ENCODE assay signal across 23 cellular contexts in genomic region chr21:45436371-45437040, GRCh38. TPM values are rescaled to one million over a fixed set of nuclear protein-coding genes. Genes with fewer than 3 reads are reported as not detected.
A peak's percentile ranks its signal among the peaks of the same experiment; 100 is the strongest.
DNase-seq lines count a peak whose midpoint lies in the region; ATAC-seq, FAIRE-seq and TF ChIP-seq lines count a peak whose summit lies in the region.
"Had no signal": no experiment of that assay in that cellular context is flagged by ENCODE, and none has a peak within 500 bp of the region (broad histone marks: within the 10 kb centered on the region; RNA-seq: fewer than 3 reads in every experiment).

No MANE protein-coding gene starts in this region.

- H3K9me3 ChIP-seq in CD4-positive, CD25-positive, alpha-beta regulatory T cell (ENCODE audit: control insufficient read depth in 2 of 2, low read length in 2 of 2) = no peaks in the 10 kb centered on the region
- H3K9me3 ChIP-seq in H1 (ENCODE audit: insufficient read depth in 2 of 2, low read depth in 1 of 2, low read length in 1 of 2) = no peaks in the 10 kb centered on the region
- H3K9me3 ChIP-seq: pancreas, SJCRH30, suprapubic skin had no signal

- H3K23me2 ChIP-seq in H1 (ENCODE audit: low read depth, low read length) = peaks cover 11% of the 10 kb centered on the region

- peak overlapping the region; percentile 87 for H2AK5ac ChIP-seq in H1 (ENCODE audit: low read depth, low read length)

- H3K23ac ChIP-seq in H1 (ENCODE audit: insufficient read length) = no peak overlapping the region

- no peak overlapping the region; the same call in 1 of the 2 replicates for H3K18ac ChIP-seq in H1 (ENCODE audit: extremely low read depth, low read length)

- no peak overlapping the region for H3K9ac ChIP-seq in H1 (replicated peaks in 1 of 4; ENCODE audit: extremely low read depth in 1 of 4, low read depth in 3 of 4, low read length in 3 of 4)

- H3K79me2 ChIP-seq in H1 (ENCODE audit: control insufficient read depth in 1 of 2, insufficient read depth in 2 of 2, low read length in 2 of 2) = peaks cover 5 to 93% of the 10 kb centered on the region in 2 experiments; a peak in 3 of 4 replicates

- no peak for FAIRE-seq in H1 (lab: Jason Lieb, UNC)
- FAIRE-seq: GM12878, pancreas had no signal

- H3K4me1 Mint-ChIP-seq in CD4-positive, CD25-positive, alpha-beta regulatory T cell = peaks cover 0 to 11% (median 0%) of the 10 kb centered on the region in 4 donors
- H3K4me1 Mint-ChIP-seq in stimulated activated effector memory CD8-positive, alpha-beta T cell treated with anti-CD3 and anti-CD28 coated beads, Interleukin-12 subunit alpha, Interleukin-12 subunit beta, amount 100 ng/mL, for 72 hours = no peaks in the 10 kb centered on the region

- no peaks in the 10 kb centered on the region for H3K27me3 ChIP-seq in CD4-positive, CD25-positive, alpha-beta regulatory T cell (ENCODE audit: control insufficient read depth, insufficient read depth, low read length)
- no peaks in the 10 kb centered on the region for H3K27me3 ChIP-seq in H1 (replicated peaks in 1 of 4; ENCODE audit: control insufficient read depth in 3 of 4, extremely low read depth in 1 of 4, insufficient read depth in 3 of 4, low read length in 3 of 4)
- H3K27me3 ChIP-seq: pancreas, SJCRH30, suprapubic skin had no signal

- H3K27ac ChIP-seq in CD4-positive, CD25-positive, alpha-beta regulatory T cell (ENCODE audit: insufficient read depth, low read length, poor library complexity, severe bottlenecking) = no peak overlapping the region
- 0 out of 2 replicates have a peak overlapping the region, but pooled peaks have one; percentile 35 for H3K27ac ChIP-seq in H1 (ENCODE audit: low read depth, low read length)
- H3K27ac ChIP-seq: pancreas, PC-9, SJCRH30, suprapubic skin had no signal

- peaks cover 8% of the 10 kb centered on the region for H3K27me3 Mint-ChIP-seq in CD4-positive, CD25-positive, alpha-beta regulatory T cell
- H3K27me3 Mint-ChIP-seq: activated CD4-positive, alpha-beta T cell treated with anti-CD3 and anti-CD28 coated beads for 36 hours had no signal

- TF ChIP-seq EP300 in H1 (IDR thresholded peaks at IDR 0.05; ENCODE audit: borderline replicate concordance in 1 of 2, low read depth in 2 of 2, low read length in 2 of 2) = no peak

- H3K56ac ChIP-seq in H1 (replicated peaks; ENCODE audit: insufficient read length, low read depth, low read length) = no peak overlapping the region

- H3K4me3 Mint-ChIP-seq in CD4-positive, CD25-positive, alpha-beta regulatory T cell = peak overlapping the region in 2 of 4 donors; percentile 16 to 32
- H3K4me3 Mint-ChIP-seq in stimulated activated effector memory CD8-positive, alpha-beta T cell treated with anti-CD3 and anti-CD28 coated beads, Interleukin-12 subunit alpha, Interleukin-12 subunit beta, amount 100 ng/mL, for 72 hours = no peak overlapping the region
- H3K4me3 Mint-ChIP-seq: activated CD4-positive, alpha-beta T cell treated with anti-CD3 and anti-CD28 coated beads for 36 hours; activated naive CD4-positive, alpha-beta T cell treated with anti-CD3 and anti-CD28 coated beads for 36 hours; activated T-cell treated with anti-CD3 and anti-CD28 coated beads, Interleukin-2, amount 50 U/mL, for 72 hours; T-cell had no signal

- no peak overlapping the region for H3K4me2 ChIP-seq in H1 (ENCODE audit: insufficient read depth in 1 of 2, low read depth in 2 of 2, low read length in 2 of 2)
- H3K4me2 ChIP-seq: PC-9 had no signal

- peak overlapping the region; percentile 85 for H2BK5ac ChIP-seq in H1 (ENCODE audit: low read depth, low read length)

- CTCF ChIA-PET in H1 (lab: Charles Lee; ENCODE audit: partially characterized antibody) = interaction anchor here (0.7 to 2.6 kb wide), 14 partner anchors 13 to 226 kb away, joined by 3 to 13 read pairs (median 3); no protein-coding TSS in a partner anchor

- no peak for TF ChIP-seq CTCF in H1 (IDR thresholded peaks at IDR 0.05; ENCODE audit: control extremely low read depth in 1 of 3, insufficient read depth in 1 of 3, low read depth in 1 of 3, low read length in 3 of 3)

- peaks cover 12 to 51% of the 10 kb centered on the region in 2 experiments for H4K20me1 ChIP-seq in H1 (replicated peaks in 1 of 2; ENCODE audit: control insufficient read depth in 1 of 2, insufficient read depth in 2 of 2, low read length in 2 of 2)

- H3K4me1 ChIP-seq in CD4-positive, CD25-positive, alpha-beta regulatory T cell (ENCODE audit: control insufficient read depth, insufficient read depth, low read length, poor library complexity, severe bottlenecking) = peaks cover 7% of the 10 kb centered on the region
- H3K4me1 ChIP-seq in H1 (replicated peaks in 1 of 4; ENCODE audit: control insufficient read depth in 3 of 4, insufficient read depth in 4 of 4, low read length in 3 of 4) = peaks cover 0 to 21% (median 15%) of the 10 kb centered on the region in 4 experiments; a peak in 6 of 7 replicates

- H2BK15ac ChIP-seq in H1 (ENCODE audit: low read length) = peak overlapping the region; percentile 99; the same call in 1 of the 2 replicates

- H2AFZ ChIP-seq in H1 (ENCODE audit: low read length) = no peak overlapping the region
- H2AFZ ChIP-seq: PC-9 had no signal

- no peak overlapping the region for H3K14ac ChIP-seq in H1 (ENCODE audit: insufficient read length)

- TF ChIP-seq POLR2A in H1 (IDR thresholded peaks at IDR 0.05; ENCODE audit: control extremely low read depth in 1 of 2, low read depth in 2 of 2, low read length in 2 of 2) (no peak), GM18505 (IDR thresholded peaks at IDR 0.05; ENCODE audit: borderline replicate concordance, extremely low read depth, insufficient read depth, insufficient read length) (no peak)

- no peak overlapping the region for H4K5ac ChIP-seq in H1 (ENCODE audit: insufficient read length, low read depth, low read length)

- H3K36me3 Mint-ChIP-seq in CD4-positive, CD25-positive, alpha-beta regulatory T cell = no peaks in the 10 kb centered on the region
- no peaks in the 10 kb centered on the region for H3K36me3 Mint-ChIP-seq in stimulated activated effector memory CD8-positive, alpha-beta T cell treated with anti-CD3 and anti-CD28 coated beads, Interleukin-12 subunit alpha, Interleukin-12 subunit beta, amount 100 ng/mL, for 72 hours
- H3K36me3 Mint-ChIP-seq: naive thymus-derived CD8-positive, alpha-beta T cell; T-cell had no signal

- no peaks in the 10 kb centered on the region for H3K36me3 ChIP-seq in CD4-positive, CD25-positive, alpha-beta regulatory T cell (ENCODE audit: control insufficient read depth, insufficient read depth, low read length)
- peaks cover 0 to 7% (median 1%) of the 10 kb centered on the region in 4 experiments; a peak in 4 of 8 replicates for H3K36me3 ChIP-seq in H1 (ENCODE audit: control insufficient read depth in 2 of 4, insufficient read depth in 4 of 4, low read length in 3 of 4)
- H3K36me3 ChIP-seq: pancreas, SJCRH30, suprapubic skin had no signal

- H3K4ac ChIP-seq in H1 (replicated peaks; ENCODE audit: insufficient read length, low read depth, low read length) = no peak overlapping the region

- no peak overlapping the region for H2BK120ac ChIP-seq in H1 (replicated peaks; ENCODE audit: low read depth, low read length)

- TF ChIP-seq RAD21 in H1 (IDR thresholded peaks at IDR 0.05 in 1 of 2, conservative IDR thresholded peaks at IDR 0.05 in 1 of 2; ENCODE audit: low read depth in 2 of 2, low read length in 2 of 2) = no peak

- no peak for DNase-seq in CD4-positive, CD25-positive, alpha-beta regulatory T cell
- DNase-seq in MV-4-11 (lab: John Stamatoyannopoulos, UW) (peak; percentile 37), H1 (ENCODE audit: low read depth in 1 of 2, low spot score in 2 of 2) (no peak), pons (ENCODE audit: low spot score) (peak; percentile 37), germinal center (ENCODE audit: low spot score) (no peak)
- DNase-seq in stimulated activated effector memory CD8-positive, alpha-beta T cell treated with anti-CD3 and anti-CD28 coated beads, Interleukin-12 subunit alpha, Interleukin-12 subunit beta, amount 100 ng/mL, for 72 hours (ENCODE audit: low spot score in 2 of 2) = no peak
- DNase-seq: activated CD4-positive, alpha-beta T cell treated with anti-CD3 and anti-CD28 coated beads for 36 hours; activated naive CD4-positive, alpha-beta T cell treated with anti-CD3 and anti-CD28 coated beads for 36 hours; activated T-cell treated with anti-CD3 and anti-CD28 coated beads, Interleukin-2, amount 50 U/mL, for 72 hours; aorta; DMS79 treated with DMSO at 0.1 percent for 48 hours; effector memory CD4-positive, alpha-beta T cell; NCI-H1092; NCI-H2029; NCI-H345; PC-9; SJCRH30; T-cell had no signal

- H3K9me3 Mint-ChIP-seq in CD4-positive, CD25-positive, alpha-beta regulatory T cell = no peaks in the 10 kb centered on the region
- no peaks in the 10 kb centered on the region for H3K9me3 Mint-ChIP-seq in stimulated activated effector memory CD8-positive, alpha-beta T cell treated with anti-CD3 and anti-CD28 coated beads, Interleukin-12 subunit alpha, Interleukin-12 subunit beta, amount 100 ng/mL, for 72 hours
- H3K9me3 Mint-ChIP-seq: activated naive CD4-positive, alpha-beta T cell treated with anti-CD3 and anti-CD28 coated beads for 36 hours; activated T-cell treated with anti-CD3 and anti-CD28 coated beads, Interleukin-2, amount 50 U/mL, for 72 hours; naive thymus-derived CD8-positive, alpha-beta T cell; T-cell had no signal

- no peak for ATAC-seq in CD4-positive, CD25-positive, alpha-beta regulatory T cell (ENCODE audit: low read depth in 2 of 2)
- ATAC-seq in stimulated activated effector memory CD8-positive, alpha-beta T cell treated with anti-CD3 and anti-CD28 coated beads, Interleukin-12 subunit alpha, Interleukin-12 subunit beta, amount 100 ng/mL, for 72 hours = no peak
- no peak for ATAC-seq in GM18505 (IDR thresholded peaks at IDR 0.05; ENCODE audit: unreplicated experiment)
- ATAC-seq: activated CD4-positive, alpha-beta T cell treated with anti-CD3 and anti-CD28 coated beads for 36 hours; activated T-cell treated with anti-CD3 and anti-CD28 coated beads, Interleukin-2, amount 50 U/mL, for 72 hours; GM12878; pancreas; T-cell had no signal

- POLR2A ChIA-PET in H1 (lab: Charles Lee; ENCODE audit: partially characterized antibody) = interaction anchor here (0.8 to 3.6 kb wide), 5 partner anchors 9 to 145 kb away, joined by 3 to 17 read pairs (median 4); no protein-coding TSS in a partner anchor

- no peak overlapping the region for H4K8ac ChIP-seq in H1 (ENCODE audit: extremely low read depth, insufficient read depth, low read length)

- no peak overlapping the region for H2BK20ac ChIP-seq in H1 (ENCODE audit: low read length)

- peaks cover 27% of the 10 kb centered on the region for H3K79me1 ChIP-seq in H1 (ENCODE audit: low read depth, low read length)

- H3K4me3 ChIP-seq in CD4-positive, CD25-positive, alpha-beta regulatory T cell (ENCODE audit: low read depth, low read length) = no peak overlapping the region
- no peak overlapping the region for H3K4me3 ChIP-seq in H1 (ENCODE audit: extremely low read depth in 1 of 4, insufficient read depth in 2 of 4, low read depth in 3 of 4, low read length in 4 of 4)
- H3K4me3 ChIP-seq: GM12878, pancreas, PC-9, SJCRH30, suprapubic skin had no signal

- H3K27ac Mint-ChIP-seq in CD4-positive, CD25-positive, alpha-beta regulatory T cell = peak overlapping the region in 2 of 3 donors; percentile 20 to 26
- H3K27ac Mint-ChIP-seq in stimulated activated effector memory CD8-positive, alpha-beta T cell treated with anti-CD3 and anti-CD28 coated beads, Interleukin-12 subunit alpha, Interleukin-12 subunit beta, amount 100 ng/mL, for 72 hours = no peak overlapping the region
- H3K27ac Mint-ChIP-seq: activated CD4-positive, alpha-beta T cell treated with anti-CD3 and anti-CD28 coated beads for 36 hours; activated naive CD4-positive, alpha-beta T cell treated with anti-CD3 and anti-CD28 coated beads for 36 hours; activated T-cell treated with anti-CD3 and anti-CD28 coated beads, Interleukin-2, amount 50 U/mL, for 72 hours; T-cell had no signal

- H2BK12ac ChIP-seq in H1 (ENCODE audit: low read depth, low read length) = peak overlapping the region; percentile 50; the same call in 1 of the 2 replicates

- H4K91ac ChIP-seq in H1 (replicated peaks; ENCODE audit: insufficient read length, low read length) = peak overlapping the region; percentile 55

- WGBS in H1 (ENCODE audit: extremely low coverage in 1 of 2, insufficient coverage in 1 of 2, insufficient read length in 1 of 2, insufficient replicate concordance in 2 of 2, low coverage in 1 of 2, low lambda C conversion rate in 2 of 2, missing lambda C conversion rate in 1 of 2), 2 experiments = 80% methylated on average over 10 of the region's 17 CpGs; no CpG with 5 or more reads in 1 of the 2 experiments

RNA-seq across cellular contexts. Expression of gene COL18A1, which starts 31.5 kb away (rescaled TPM):
- 2.7 TPM for total RNA-seq in CD4-positive, CD25-positive, alpha-beta regulatory T cell
- 1 to 10 TPM in 2 of 4 donors, under 1 TPM in 2; 0.29 to 1.5 (median 1.0) TPM for polyA plus RNA-seq in CD4-positive, CD25-positive, alpha-beta regulatory T cell
- total RNA-seq in H1 (2021; fragmentation: NEBNext Ultra II Directional; extraction: Animal tissue kit (Norgen Biotek cat#: 25700)) = 201 and 205 TPM in 2 replicates
- 145 and 239 TPM in 2 replicates for polyA plus RNA-seq in H1 (2011; rRNA removed)
- polyA plus RNA-seq in H1 (2011; cell fraction: cytosol; rRNA removed) = 167 TPM
- polyA plus RNA-seq in H1 (2011; cell fraction: nucleus; rRNA removed) = 627 TPM
- 80.5 to 132 TPM (median 130 TPM) in 4 replicates for polyA plus RNA-seq in H1 (2012, experiment 1 of 2)
- polyA plus RNA-seq in H1 (2012, experiment 2 of 2) = 88.9 TPM
- 269 TPM for polyA plus RNA-seq in H1 (2013, experiment 1 of 2)
- polyA plus RNA-seq in H1 (2013, experiment 2 of 2) = 226 TPM
- 30.9 and 31.7 TPM in 2 replicates for polyA minus RNA-seq in H1 (2011; rRNA and poly(A)+ RNA removed)
- polyA minus RNA-seq in H1 (2011; cell fraction: cytosol; rRNA and poly(A)+ RNA removed) = 90.3 TPM
- 88.2 TPM for polyA minus RNA-seq in H1 (2011; cell fraction: nucleus; rRNA and poly(A)+ RNA removed)

Comparison
In these comparisons a context has a peak if more than half of its experiments do, and no peak if none do; other contexts are left out.
1. DNase-seq: peak in MV-4-11 (single experiment) and pons (single experiment); none in CD4-positive, CD25-positive, alpha-beta regulatory T cell (0 of 3), H1 (0 of 2), stimulated activated effector memory CD8-positive, alpha-beta T cell treated with anti-CD3 and anti-CD28 coated beads, Interleukin-12 subunit alpha, Interleukin-12 subunit beta, amount 100 ng/mL, for 72 hours (0 of 2) and germinal center (single experiment).
2. RNA of gene COL18A1, which starts 31.5 kb away (total RNA-seq): 201 to 205 TPM in H1; 2.7 TPM in CD4-positive, CD25-positive, alpha-beta regulatory T cell (single experiment); every median in the first group is over 10 times any median in the second.